ENCODE assay signal across 2 cellular contexts in the genomic region with DNA sequence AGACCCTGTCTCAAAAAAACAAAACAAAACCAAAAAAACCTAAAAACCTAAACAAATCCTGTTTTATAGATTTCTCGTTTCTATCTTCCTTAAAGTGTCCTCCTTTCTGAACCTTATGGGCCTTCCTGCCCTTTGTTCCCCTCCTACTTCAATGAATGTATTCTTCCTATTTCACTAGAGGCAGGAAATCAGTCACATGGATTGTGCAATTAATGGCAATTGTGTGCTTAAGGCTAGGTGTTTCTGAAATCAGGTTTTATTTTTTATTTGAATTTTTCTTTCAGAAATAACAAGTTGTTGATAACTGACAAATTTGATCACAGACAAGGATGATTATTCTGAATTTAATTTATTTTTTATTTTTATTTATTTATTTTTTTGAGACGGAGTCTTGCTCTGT.
TF ChIP-seq lines count a peak whose summit lies in the region.

No MANE protein-coding gene starts in this region.

TF ChIP-seq in HepG2, 621 proteins besides CTCF, POLR2A, EP300 and RAD21 (continued from another document):
- TF ChIP-seq ZNF510 (CRISPR knock-in tag; IDR thresholded peaks at IDR 0.05; ENCODE audit: low read depth) = no peak
- peak; percentile 79 for TF ChIP-seq CEBPB (IDR thresholded peaks at IDR 0.05; ENCODE audit: borderline replicate concordance, low read depth, low read length)
- TF ChIP-seq ZSCAN30 (CRISPR knock-in tag; IDR thresholded peaks at IDR 0.05) = no peak
- peak; percentile 73 for TF ChIP-seq CEBPG (CRISPR knock-in tag; IDR thresholded peaks at IDR 0.05)

TF ChIP-seq in H1, 55 proteins besides CTCF, POLR2A, EP300 and RAD21:
- TF ChIP-seq CEBPB (IDR thresholded peaks at IDR 0.05; ENCODE audit: low read depth, low read length) (peak; percentile 32; the same call in 1 of the 2 replicates), JUND (IDR thresholded peaks at IDR 0.05; ENCODE audit: low read length) (no peak), ASH2L (IDR thresholded peaks at IDR 0.05; ENCODE audit: low read length) (no peak), TBP (IDR thresholded peaks at IDR 0.05; ENCODE audit: low read depth, low read length) (no peak)
